20 cellular contexts compared by ENCODE assay signal in genomic region chr22:47460870-47461269, GRCh38.
DNase-seq lines count a peak whose midpoint lies in the region; TF ChIP-seq lines count a peak whose summit lies in the region.
"Had no signal": no experiment of that assay in that cellular context is flagged by ENCODE, and none has a peak within 500 bp of the region (broad histone marks: within the 10 kb centered on the region; RNA-seq: fewer than 3 reads in every experiment).

No MANE protein-coding gene starts in this region.

- no peaks in the 10 kb centered on the region for H3K4me1 ChIP-seq in mesendoderm (ENCODE audit: control insufficient read depth, low read depth, low read length)
- H3K4me1 ChIP-seq: BLaER1, SJCRH30 had no signal

- H3K9ac ChIP-seq in mesendoderm (ENCODE audit: low read length): no peak overlapping the region
- H3K9ac ChIP-seq: BLaER1 had no signal

- H3K36me3 ChIP-seq in mesendoderm (ENCODE audit: control insufficient read depth, insufficient read depth, low read length): no peaks in the 10 kb centered on the region
- H3K36me3 ChIP-seq: BLaER1, SJCRH30 had no signal

- no peak overlapping the region for H2BK5ac ChIP-seq in mesendoderm (ENCODE audit: low read length)

- H2BK120ac ChIP-seq in mesendoderm (ENCODE audit: low read depth, low read length): no peak overlapping the region

- no peak overlapping the region for H3K4ac ChIP-seq in mesendoderm (ENCODE audit: low read depth, low read length)

- H3K79me2 ChIP-seq in mesendoderm (ENCODE audit: control insufficient read depth, insufficient read depth, low read length): no peaks in the 10 kb centered on the region

- no peak for TF ChIP-seq CTCF in LNCaP clone FGC (IDR thresholded peaks at IDR 0.05; ENCODE audit: control insufficient read depth, extremely low read depth, insufficient read depth)
- no peak for TF ChIP-seq CTCF in coronary artery (IDR thresholded peaks at IDR 0.05)

- H3K56ac ChIP-seq in mesendoderm (ENCODE audit: low read length): no peak overlapping the region

- H3K18ac ChIP-seq in mesendoderm (ENCODE audit: low read length): no peak overlapping the region

- no peak overlapping the region for H2AK5ac ChIP-seq in mesendoderm (ENCODE audit: low read length)

- H4K8ac ChIP-seq in mesendoderm (ENCODE audit: low read depth, low read length): no peak overlapping the region

- intact Hi-C loops in posterior vena cava (cut with DNase I): no loop called here

- no peak overlapping the region for H3K23ac ChIP-seq in mesendoderm (ENCODE audit: low read length)

- H3K4me3 ChIP-seq in LNCaP clone FGC (ENCODE audit: low read depth, low read length): no peak overlapping the region
- H3K4me3 ChIP-seq in mesendoderm (ENCODE audit: low read length): peak overlapping the region; percentile 15
- H3K4me3 ChIP-seq in coronary artery: no peak overlapping the region
- H3K4me3 ChIP-seq: BLaER1, SJCRH30 had no signal

- DNase-seq in NCI-H748 (lab: John Stamatoyannopoulos, UW; ENCODE audit: unreplicated experiment) (peak; percentile 20), NCI-H748 treated with DMSO at 0.1 percent for 48 hours (lab: John Stamatoyannopoulos, UW) (no peak), LNCaP clone FGC (ENCODE audit: low read depth) (peak; percentile 90), NCI-H526 treated with DMSO at 0.1 percent for 48 hours (lab: John Stamatoyannopoulos, UW) (peak; percentile 89), mesendoderm (no peak), coronary artery (ENCODE audit: low spot score) (no peak), NCI-H1417 treated with DMSO at 0.1 percent for 48 hours (lab: John Stamatoyannopoulos, UW) (no peak), posterior vena cava (ENCODE audit: low spot score) (no peak)
- DNase-seq: CD4-positive, alpha-beta T cell; COR-L47; DND-41; NCI-H1092; NCI-H1436 treated with DMSO at 0.1 percent for 48 hours; NCI-H2029 treated with DMSO at 0.1 percent for 48 hours; NCI-H2171 treated with DMSO at 0.1 percent for 48 hours; SJCRH30; T-helper 17 cell had no signal

- no peak overlapping the region for H2BK15ac ChIP-seq in mesendoderm (replicated peaks; ENCODE audit: low read depth)

- no CpG with 5 or more reads among the region's 5 CpGs for whole genome bisulfite sequencing in mesendoderm (ENCODE audit: extremely low coverage, insufficient coverage, low lambda C conversion rate)

- H3K4me2 ChIP-seq in mesendoderm (ENCODE audit: low read length): no peak overlapping the region
- H3K4me2 ChIP-seq: BLaER1 had no signal

- no peaks in the 10 kb centered on the region for H3K27me3 ChIP-seq in mesendoderm (ENCODE audit: insufficient read depth, low read length, poor library complexity)
- H3K27me3 ChIP-seq: BLaER1, SJCRH30 had no signal

- no peak overlapping the region for H4K5ac ChIP-seq in mesendoderm (ENCODE audit: low read length)

- no peaks in the 10 kb centered on the region for H3K79me1 ChIP-seq in mesendoderm (ENCODE audit: low read length)

- no peak overlapping the region for H3K27ac ChIP-seq in mesendoderm (ENCODE audit: low read depth, low read length)
- H3K27ac ChIP-seq in coronary artery: no peak overlapping the region
- H3K27ac ChIP-seq: BLaER1, HL-60, RWPE1, SJCRH30 had no signal

Comparison
In these comparisons a context has a peak if more than half of its experiments do, and no peak if none do; other contexts are left out.
1. DNase-seq: peak in NCI-H748 (single experiment), LNCaP clone FGC (single experiment) and NCI-H526 treated with DMSO at 0.1 percent for 48 hours (single experiment); none in NCI-H748 treated with DMSO at 0.1 percent for 48 hours (single experiment), mesendoderm (single experiment), coronary artery (single experiment), NCI-H1417 treated with DMSO at 0.1 percent for 48 hours (single experiment) and posterior vena cava (single experiment).